9 cellular contexts compared by ENCODE assay signal in genomic region chr15:92879949-92880725, GRCh38. TPM values are rescaled to one million over a fixed set of nuclear protein-coding genes. Genes with fewer than 3 reads are reported as not detected.
A peak's percentile ranks its signal among the peaks of the same experiment; 100 is the strongest.
DNase-seq lines count a peak whose midpoint lies in the region; ATAC-seq, FAIRE-seq and TF ChIP-seq lines count a peak whose summit lies in the region.
"Had no signal": no experiment of that assay in that cellular context is flagged by ENCODE, and none has a peak within 500 bp of the region (broad histone marks: within the 10 kb centered on the region; RNA-seq: fewer than 3 reads in every experiment).

No MANE protein-coding gene starts in this region.

- H3K4me3 Mint-ChIP-seq in nephron progenitor cell, result peak overlapping the region; percentile 85

- no peaks in the 10 kb centered on the region for H3K36me3 ChIP-seq in GM12878 (ENCODE audit: control insufficient read depth in 2 of 2, insufficient read depth in 2 of 2, low read length in 1 of 2)

- TF ChIP-seq EP300 in A549 (IDR thresholded peaks at IDR 0.05) (no peak), GM12878 (IDR thresholded peaks at IDR 0.05; ENCODE audit: borderline replicate concordance in 1 of 2, control insufficient read depth in 1 of 2, low read depth in 2 of 2, low read length in 2 of 2) (no peak)

- H3K27me3 ChIP-seq in GM12878 (replicated peaks in 1 of 2; ENCODE audit: control insufficient read depth in 2 of 2, insufficient read depth in 2 of 2, low read length in 1 of 2), result no peaks in the 10 kb centered on the region

- H4K20me1 ChIP-seq in GM12878 (ENCODE audit: control insufficient read depth, insufficient read depth), result no peaks in the 10 kb centered on the region

- peak overlapping the region; percentile 86 for H3K27ac ChIP-seq in A549
- H3K27ac ChIP-seq in GM12878 (ENCODE audit: control insufficient read depth, insufficient read depth), result no peak overlapping the region

- H3K9ac ChIP-seq in GM12878 (ENCODE audit: control insufficient read depth, insufficient read depth, low read length), result no peak overlapping the region

- H3K27ac Mint-ChIP-seq in nephron progenitor cell, result peak overlapping the region; percentile 100

- no peak for TF ChIP-seq CTCF in A549 (IDR thresholded peaks at IDR 0.05)
- TF ChIP-seq CTCF in GM12878 (IDR thresholded peaks at IDR 0.05 in 2 of 3, conservative IDR thresholded peaks at IDR 0.05 in 1 of 3; ENCODE audit: control insufficient read depth in 2 of 3, extremely low read depth in 1 of 3, insufficient read depth in 1 of 3, low read depth in 3 of 3, low read length in 3 of 3), result no peak
- no peak for TF ChIP-seq CTCF in nephron progenitor cell (IDR thresholded peaks at IDR 0.05)

- POLR2A ChIA-PET in A549 (lab: Yijun Ruan, JAX) (interaction anchor here (3.8 to 10.4 kb wide), 5 partner anchors 11 to 76 kb away, joined by 69 to 374 read pairs (median 164); partner anchors contain the start of gene CHD2), GM12878 (lab: Charles Lee) (interaction anchor here (0.6 to 8.2 kb wide), 8 partner anchors 9 to 69 kb away, joined by 3 to 207 read pairs (median 14); partner anchors contain the start of gene CHD2)

- intact Hi-C loops in GM12878 (cut with micrococcal nuclease; ENCODE audit: unreplicated experiment), result loop anchor here (5.0 kb wide), 1 partner anchor 33 kb away; no protein-coding TSS in a partner anchor

- peaks cover 18% of the 10 kb centered on the region for H3K36me3 Mint-ChIP-seq in nephron progenitor cell (ENCODE audit: low read depth)

- peak overlapping the region; percentile 20 for H2AFZ ChIP-seq in GM12878 (ENCODE audit: control insufficient read depth, low read depth, low read length)

- H3K4me1 Mint-ChIP-seq in nephron progenitor cell, result peaks cover 61% of the 10 kb centered on the region

- 91% methylated on average over 7 of the region's 7 CpGs for WGBS in A549 (ENCODE audit: missing lambda C conversion rate)
- 99% methylated on average over 7 of the region's 7 CpGs for WGBS in GM12878 (ENCODE audit: insufficient coverage, insufficient replicate concordance, low lambda C conversion rate, missing lambda C conversion rate)

- CTCF ChIA-PET in A549 (lab: Yijun Ruan, JAX) (interaction anchor here (1.0 to 17.1 kb wide), 7 partner anchors 9 to 71 kb away, joined by 3 to 168 read pairs (median 4); partner anchors contain the start of gene CHD2), GM12878 (lab: Yijun Ruan, JAX) (interaction anchor here (0.7 to 1.3 kb wide), 3 partner anchors 38 to 72 kb away, joined by 3 to 6 read pairs (median 3); no protein-coding TSS in a partner anchor)

- no peaks in the 10 kb centered on the region for H3K9me3 Mint-ChIP-seq in nephron progenitor cell

- peaks cover 37% of the 10 kb centered on the region for H3K4me1 ChIP-seq in A549
- peaks cover 5% of the 10 kb centered on the region; the same call in 1 of the 2 replicates for H3K4me1 ChIP-seq in GM12878 (ENCODE audit: control insufficient read depth, insufficient read depth, low read length)

- no peak for DNase-seq in A549 (ENCODE audit: low read depth in 1 of 2, low spot score in 1 of 2)
- DNase-seq in Jurkat, Clone E6-1 (ENCODE audit: low read depth, low spot score), result peak; percentile 89
- DNase-seq in GM12878 (ENCODE audit: low read depth, low spot score), result no peak
- DNase-seq in nephron progenitor cell, result no peak
- no peak for DNase-seq in GDM1 (lab: John Stamatoyannopoulos, UW)
- no peak for DNase-seq in cortex of kidney (lab: John Stamatoyannopoulos, UW)
- DNase-seq in NCI-H1105 (lab: John Stamatoyannopoulos, UW), result no peak
- DNase-seq: NCI-H2029 treated with DMSO at 0.1 percent for 48 hours had no signal

- no peaks in the 10 kb centered on the region for H3K9me3 ChIP-seq in A549
- no peaks in the 10 kb centered on the region for H3K9me3 ChIP-seq in GM12878 (replicated peaks; ENCODE audit: control insufficient read depth, insufficient read depth, low read length)

- H3K4me2 ChIP-seq in A549, result peak overlapping the region; percentile 88
- no peak overlapping the region for H3K4me2 ChIP-seq in GM12878 (ENCODE audit: control insufficient read depth, insufficient read depth)

- ATAC-seq in A549 (no peak), GM12878 (no peak), GM21528 (IDR thresholded peaks at IDR 0.05; ENCODE audit: low FRiP score, unreplicated experiment) (no peak)

- H3K27me3 Mint-ChIP-seq in nephron progenitor cell (ENCODE audit: low read depth, poor library complexity), result no peaks in the 10 kb centered on the region

- FAIRE-seq in A549 (lab: Jason Lieb, UNC) (no peak), GM12878 (lab: Jason Lieb, UNC) (no peak)

- TF ChIP-seq RAD21 in A549 (conservative IDR thresholded peaks at IDR 0.05 in 1 of 2, IDR thresholded peaks at IDR 0.05 in 1 of 2) (no peak), GM12878 (IDR thresholded peaks at IDR 0.05; ENCODE audit: insufficient read depth, low read depth, low read length) (no peak)

- peaks cover 27% of the 10 kb centered on the region for H3K79me2 ChIP-seq in GM12878 (ENCODE audit: control insufficient read depth, insufficient read depth, low read length)

- H3K4me3 ChIP-seq in A549 (no peak overlapping the region), GM12878 (no peak overlapping the region)
- H3K4me3 ChIP-seq in Jurkat, Clone E6-1 (ENCODE audit: low read length), result no peak overlapping the region

- RAD21 ChIA-PET in GM12878 (lab: Charles Lee; ENCODE audit: unreplicated experiment), result interaction anchor here (0.9 to 10.4 kb wide), 7 partner anchors 23 to 83 kb away, joined by 3 to 174 read pairs (median 5); partner anchors contain the start of gene CHD2

- TF ChIP-seq POLR2A in A549 (IDR thresholded peaks at IDR 0.05; ENCODE audit: low read length) (no peak), GM12878 (IDR thresholded peaks at IDR 0.05; ENCODE audit: low read depth, low read length) (no peak)

- no TSS peak for BruUV-seq in GM12878 (replicated peaks; lab: Mats Ljungman, UMichigan)

- SMC1A ChIA-PET in GM12878 (lab: Charles Lee; ENCODE audit: uncharacterized antibody, unreplicated experiment), result interaction anchor here (0.6 to 16.8 kb wide), 11 partner anchors 11 to 83 kb away, joined by 3 to 252 read pairs (median 11); partner anchors contain the start of gene CHD2

- in situ Hi-C loops in GM12878 (cut with MboI), result loop anchor here (10.0 kb wide), 1 partner anchor 65 kb away; no protein-coding TSS in a partner anchor

TF ChIP-seq in A549, 52 proteins besides CTCF, POLR2A, EP300 and RAD21 (continues in another document):
- TF ChIP-seq FOSB (CRISPR knock-in tag; IDR thresholded peaks at IDR 0.05) (no peak), KDM1A (IDR thresholded peaks at IDR 0.05; ENCODE audit: low read depth) (no peak), ATOH8 (CRISPR knock-in tag; IDR thresholded peaks at IDR 0.05; ENCODE audit: low read depth) (no peak), BHLHE40 (IDR thresholded peaks at IDR 0.05; ENCODE audit: low read depth, low read length) (no peak), MAX (IDR thresholded peaks at IDR 0.05) (no peak)

TF ChIP-seq in GM12878, 131 proteins besides CTCF, POLR2A, EP300 and RAD21 (continues in another document):
- no peak for TF ChIP-seq KAT2A (conservative IDR thresholded peaks at IDR 0.05; ENCODE audit: control insufficient read depth, low read depth, low read length)
- no peak for TF ChIP-seq FOS (IDR thresholded peaks at IDR 0.05; ENCODE audit: borderline replicate concordance, extremely low read depth, insufficient read length)
- no peak for TF ChIP-seq SMAD5 (IDR thresholded peaks at IDR 0.05; ENCODE audit: low read depth)
- TF ChIP-seq RBBP5 (conservative IDR thresholded peaks at IDR 0.05), result no peak

RNA-seq across cellular contexts. Expression of gene CHD2, which starts 20.0 kb away (rescaled TPM):
- polyA plus RNA-seq in A549 (2011; rRNA removed) (68.2 and 88.1 TPM in 2 replicates), A549 (2017; fragmentation: RNase III; extraction: RNeasy Plus Mini Kit Qiagen cat#74134 plus additional on column Dnase treatment) (29.5 to 30.2 TPM (median 29.5 TPM) in 3 replicates), GM12878 (2011; rRNA removed) (94.7 and 100 TPM in 2 replicates), GM12878 (2014; fragmentation: Illumina TruSeq; extraction: Trizol) (88.0 and 102 TPM in 2 replicates), GM12878 (2014; fragmentation: Nextera tagmentation; extraction: Ambion mirVana) (10 to 100 TPM; 38.1 to 42.8 TPM), GM12878 (2014; rRNA removed) (59.8 and 69.9 TPM in 2 replicates), GM12878 (2016; fragmentation: Nextera tagmentation; extraction: Ambion mirVana) (10 to 100 TPM; 53.6 to 62.0 TPM)
- 19.7 and 19.8 TPM in 2 replicates for polyA plus RNA-seq in A549 (2012; cell fraction: cytosol; rRNA removed)
- polyA plus RNA-seq in A549 (2012; cell fraction: nucleus; rRNA removed), result 42.4 and 67.4 TPM in 2 replicates
- 127 and 129 TPM in 2 replicates for polyA minus RNA-seq in A549 (2011; rRNA and poly(A)+ RNA removed)
- 51.1 TPM for polyA plus RNA-seq in Jurkat, Clone E6-1 (2012; ENCODE audit: insufficient read depth, insufficient read length)
- 881 and 884 TPM in 2 replicates for total RNA-seq in GM12878 (2013; cell fraction: nucleolus; rRNA removed)
- total RNA-seq in GM12878 (2014; rRNA removed) (57.4 and 74.4 TPM in 2 replicates), GM12878 (2014; rRNA removed; fragmentation: Illumina TruSeq; extraction: Trizol) (64.6 and 74.9 TPM in 2 replicates), GM12878 (2021) (77.0 and 87.4 TPM in 2 replicates)
- 50.2 TPM for polyA plus RNA-seq in GM12878 (2011; ENCODE audit: low read depth)
- 65.9 and 93.5 TPM in 2 replicates for polyA plus RNA-seq in GM12878 (2011; cell fraction: cytosol; rRNA removed)
- polyA plus RNA-seq in GM12878 (2011; cell fraction: nucleus; rRNA removed), result 175 and 192 TPM in 2 replicates
- 64.4 and 66.3 TPM in 2 replicates for polyA plus RNA-seq in GM12878 (2012)
- 113 and 149 TPM in 2 replicates for polyA minus RNA-seq in GM12878 (2011; rRNA and poly(A)+ RNA removed)
- 40.9 and 46.5 TPM in 2 replicates for polyA minus RNA-seq in GM12878 (2011; cell fraction: cytosol; rRNA and poly(A)+ RNA removed)
- 297 and 397 TPM in 2 replicates for polyA minus RNA-seq in GM12878 (2011; cell fraction: nucleus; rRNA and poly(A)+ RNA removed)
